ENCODE assay signal across 15 cellular contexts in the genomic region with DNA sequence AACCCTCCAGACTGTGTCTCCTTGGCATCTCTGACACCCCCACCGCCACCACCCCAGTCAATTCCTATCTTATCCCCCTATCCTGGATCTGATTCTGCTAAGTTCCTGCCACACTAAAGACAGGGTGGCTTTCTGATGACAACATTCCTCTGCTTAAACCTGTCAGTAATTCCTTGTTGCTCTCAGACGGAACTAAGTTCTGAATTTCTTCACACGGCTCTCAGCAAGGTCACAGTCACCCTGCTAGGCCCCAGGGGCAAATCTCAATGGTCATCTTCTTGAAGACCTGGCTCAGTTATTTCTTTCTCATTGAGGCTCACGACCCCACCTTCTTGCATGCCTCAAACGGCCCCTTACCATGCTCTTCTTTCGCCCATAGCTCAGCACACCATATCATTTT. TPM values are rescaled to one million over a fixed set of nuclear protein-coding genes. Genes with fewer than 3 reads are reported as not detected.
A peak's percentile ranks its signal among the peaks of the same experiment; 100 is the strongest.
DNase-seq lines count a peak whose midpoint lies in the region; ATAC-seq, FAIRE-seq and TF ChIP-seq lines count a peak whose summit lies in the region.
"Had no signal": no experiment of that assay in that cellular context is flagged by ENCODE, and none has a peak within 500 bp of the region (broad histone marks: within the 10 kb centered on the region; RNA-seq: fewer than 3 reads in every experiment).

No MANE protein-coding gene starts in this region.

- H3K27me3 ChIP-seq in Caco-2 (replicated peaks; ENCODE audit: control insufficient read depth, insufficient read depth, low read length) (no peaks in the 10 kb centered on the region), SJSA1 (replicated peaks) (no peaks in the 10 kb centered on the region), fibroblast of lung (ENCODE audit: control insufficient read depth, insufficient read depth, low read length) (peaks cover 4% of the 10 kb centered on the region)
- H3K27me3 ChIP-seq: thyroid gland had no signal

- DNase-seq in Caco-2 (no peak), SJSA1 (ENCODE audit: low read depth in 1 of 2, low spot score in 2 of 2) (no peak), fibroblast of lung (ENCODE audit: low read depth in 2 of 2) (no peak), NCI-H748 treated with DMSO at 0.1 percent for 48 hours (lab: John Stamatoyannopoulos, UW) (no peak), H54 (ENCODE audit: insufficient read length, low spot score) (no peak)
- DNase-seq: kidney, NCI-H1092 treated with DMSO at 0.1 percent for 48 hours, NCI-H69, occipital lobe, thyroid gland had no signal

- no TSS peak for BruUV-seq in Caco-2 (replicated peaks; lab: Mats Ljungman, UMichigan)

- peak overlapping the region; percentile 72 for H3K27ac ChIP-seq in SJSA1
- peak overlapping the region; percentile 26 for H3K27ac ChIP-seq in fibroblast of lung (ENCODE audit: insufficient read depth, low read length)
- peak overlapping the region in 14 of 21 experiments; percentile 2 to 80 (median 42) for H3K27ac ChIP-seq in skin epidermis
- H3K27ac ChIP-seq: thyroid gland had no signal

- H3K4me3 ChIP-seq in Caco-2 (ENCODE audit: low read depth, low read length) (no peak overlapping the region), SJSA1 (no peak overlapping the region), fibroblast of lung (replicated peaks in 1 of 4; ENCODE audit: control extremely low read depth in 1 of 4, insufficient read depth in 1 of 4, low read depth in 3 of 4, low read length in 4 of 4) (no peak overlapping the region), skin epidermis (no peak overlapping the region)
- H3K4me3 ChIP-seq: GM12878, thyroid gland had no signal

- FAIRE-seq in H54 (lab: Jason Lieb, UNC) = no peak
- FAIRE-seq: bronchial epithelial cell, GM12878, kidney had no signal

- no peaks in the 10 kb centered on the region for H3K79me2 ChIP-seq in fibroblast of lung (ENCODE audit: control insufficient read depth, insufficient read depth, low read length)

- TF ChIP-seq POLR2A in H54 (IDR thresholded peaks at IDR 0.05; ENCODE audit: low read depth, low read length) = no peak

- TF ChIP-seq CTCF in Caco-2 (IDR thresholded peaks at IDR 0.05; ENCODE audit: insufficient read depth in 1 of 2, low read depth in 1 of 2, low read length in 1 of 2, severe bottlenecking in 1 of 2, unreplicated experiment in 1 of 2) (no peak), fibroblast of lung (conservative IDR thresholded peaks at IDR 0.05 in 1 of 2, IDR thresholded peaks at IDR 0.05 in 1 of 2; ENCODE audit: low read depth in 1 of 2, low read length in 2 of 2) (no peak)

- intact Hi-C loops in Caco-2 (cut with micrococcal nuclease; ENCODE audit: unreplicated experiment) = loop anchor here (5.0 kb wide), 3 partner anchors 36 to 71 kb away; no protein-coding TSS in a partner anchor

- peaks cover 63% of the 10 kb centered on the region for H3K4me1 ChIP-seq in Caco-2
- H3K4me1 ChIP-seq in SJSA1 (replicated peaks) = peaks cover 47% of the 10 kb centered on the region
- peaks cover 22% of the 10 kb centered on the region for H3K4me1 ChIP-seq in fibroblast of lung (ENCODE audit: control insufficient read depth, extremely low read depth, insufficient read depth, low read length)

- no peaks in the 10 kb centered on the region for H3K27me3 Mint-ChIP-seq in Caco-2 (ENCODE audit: insufficient read depth, unreplicated experiment)

- no peak overlapping the region for H3K9ac ChIP-seq in fibroblast of lung (ENCODE audit: insufficient read depth, low read length)

- POLR2A ChIA-PET in Caco-2 (lab: Charles Lee) = no interaction called here

- H3K27ac Mint-ChIP-seq in Caco-2 (ENCODE audit: unreplicated experiment) = peak overlapping the region; percentile 83

- ATAC-seq in HG02798 (IDR thresholded peaks at IDR 0.05; ENCODE audit: poor library complexity, unreplicated experiment) = no peak
- no peak for ATAC-seq in HG03045 (IDR thresholded peaks at IDR 0.05; ENCODE audit: unreplicated experiment)
- ATAC-seq: GM12878 had no signal

- H3K9me3 Mint-ChIP-seq in Caco-2 (ENCODE audit: unreplicated experiment) = no peaks in the 10 kb centered on the region

- no peaks in the 10 kb centered on the region for H3K9me3 ChIP-seq in Caco-2
- H3K9me3 ChIP-seq in SJSA1 (replicated peaks) = no peaks in the 10 kb centered on the region
- H3K9me3 ChIP-seq in fibroblast of lung (ENCODE audit: control insufficient read depth, insufficient read depth, low read depth, low read length) = no peaks in the 10 kb centered on the region
- H3K9me3 ChIP-seq: thyroid gland had no signal

- no peak overlapping the region for H3K4me3 Mint-ChIP-seq in Caco-2 (ENCODE audit: unreplicated experiment)

- no peaks in the 10 kb centered on the region for H3K36me3 Mint-ChIP-seq in Caco-2 (ENCODE audit: insufficient read depth, unreplicated experiment)

- H2AFZ ChIP-seq in fibroblast of lung (ENCODE audit: low read length) = no peak overlapping the region

- no peaks in the 10 kb centered on the region for H4K20me1 ChIP-seq in fibroblast of lung (ENCODE audit: control insufficient read depth, extremely low read depth, insufficient read depth, low read length)

- H3K36me3 ChIP-seq in Caco-2 (ENCODE audit: control insufficient read depth, insufficient read depth, low read length) (no peaks in the 10 kb centered on the region), SJSA1 (no peaks in the 10 kb centered on the region), fibroblast of lung (ENCODE audit: control insufficient read depth, insufficient read depth, low read length) (no peaks in the 10 kb centered on the region)
- H3K36me3 ChIP-seq: thyroid gland had no signal

- H3K4me2 ChIP-seq in fibroblast of lung (ENCODE audit: extremely low read depth, insufficient read depth, low read length) = peak overlapping the region; percentile 6

- CTCF ChIA-PET in Caco-2 (lab: Charles Lee) = interaction anchor here (0.6 kb wide), 1 partner anchor 397 kb away, joined by 3 read pairs; no protein-coding TSS in a partner anchor

- H3K4me1 Mint-ChIP-seq in Caco-2 (ENCODE audit: low read depth, unreplicated experiment) = peaks cover 42% of the 10 kb centered on the region

RNA-seq across cellular contexts. Expression of gene ALOX5AP, which starts 7.6 kb away (rescaled TPM):
- total RNA-seq in Caco-2 (2022) (0.37 and 1.1 TPM in 2 replicates), fibroblast of lung (0.17 TPM in 1 of 2 replicates, not detected in the other)
- total RNA-seq in SJSA1 (2014; rRNA removed; shearing (Covaris generic)) = 1.1 and 1.6 TPM in 2 replicates
- polyA plus RNA-seq in fibroblast of lung = 0.25 and 0.36 TPM in 2 replicates
- polyA plus RNA-seq in fibroblast of lung (2012) = 0.25 TPM in 1 of 2 replicates, not detected in the other
- polyA minus RNA-seq in fibroblast of lung (ENCODE audit: low replicate concordance) = not detected in 2 replicates
- total RNA-seq: bronchial epithelial cell had no signal
